Comparison of ENCODE assay signal across 25 cellular contexts in the genomic region with DNA sequence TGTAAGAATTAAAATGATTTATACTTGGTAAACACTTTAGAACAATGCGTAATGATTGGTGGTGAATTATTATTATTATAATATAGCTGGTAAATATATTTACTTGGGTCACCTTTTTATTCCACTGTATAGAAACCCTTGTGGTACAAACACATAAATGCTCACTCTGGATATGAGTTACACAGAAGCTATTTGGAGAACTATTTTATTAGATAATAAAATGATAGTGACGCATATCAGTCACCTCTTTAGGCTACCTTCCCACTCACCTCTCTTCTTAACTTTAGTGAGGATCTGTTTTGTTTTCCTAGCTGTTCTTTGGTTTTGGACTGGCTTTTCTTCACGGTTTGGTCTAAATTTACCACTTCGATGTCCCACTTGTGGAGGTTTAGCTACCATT.
"Had no signal": no experiment of that assay in that cellular context is flagged by ENCODE, and none has a peak within 500 bp of the region (broad histone marks: within the 10 kb centered on the region; RNA-seq: fewer than 3 reads in every experiment).

No MANE protein-coding gene starts in this region.

- H3K4me1 ChIP-seq: colonic mucosa, esophagus muscularis mucosa, esophagus squamous epithelium, foreskin keratinocyte, gastrocnemius medialis, gastroesophageal sphincter had no signal

- ATAC-seq: effector memory CD8-positive, alpha-beta T cell; esophagus mucosa; foreskin keratinocyte; gastrocnemius medialis; gastroesophageal sphincter; heart left ventricle; heart right ventricle had no signal

- H3K27ac ChIP-seq: colonic mucosa, coronary artery, epithelial cell of prostate, esophagus muscularis mucosa, esophagus squamous epithelium, foreskin keratinocyte, gastrocnemius medialis, gastroesophageal sphincter, heart left ventricle, heart right ventricle had no signal

- DNase-seq: colonic mucosa; cortex of kidney; dermis blood vessel endothelial cell; dorsolateral prefrontal cortex; effector CD4-positive, alpha-beta T cell; effector CD8-positive, alpha-beta T cell; effector memory CD4-positive, alpha-beta T cell; effector memory CD8-positive, alpha-beta T cell; endodermal cell; erythroblast; esophagus squamous epithelium; foreskin fibroblast; foreskin keratinocyte; foreskin melanocyte; gastrocnemius medialis; glutamatergic neuron; head of caudate nucleus; heart left ventricle; heart right ventricle had no signal

- H3K4me3 Mint-ChIP-seq: dendritic cell treated with granulocyte-macrophage colony-stimulating factor and Interleukin-4, amounts not matched to agents 40 ng/mL and 50 ng/mL, for 4 days; effector memory CD8-positive, alpha-beta T cell; endodermal cell had no signal

- H3K9me3 ChIP-seq: colonic mucosa, esophagus muscularis mucosa, esophagus squamous epithelium, gastrocnemius medialis, gastroesophageal sphincter, heart right ventricle had no signal

- H3K4me3 ChIP-seq: colonic mucosa, coronary artery, dorsolateral prefrontal cortex, esophagus muscularis mucosa, esophagus squamous epithelium, gastrocnemius medialis, gastroesophageal sphincter, heart left ventricle, heart right ventricle had no signal

- H3K27me3 ChIP-seq: colonic mucosa, dorsolateral prefrontal cortex, esophagus muscularis mucosa, esophagus squamous epithelium, foreskin keratinocyte, gastrocnemius medialis, gastroesophageal sphincter, heart left ventricle, heart right ventricle had no signal

- H3K36me3 ChIP-seq: colonic mucosa, esophagus muscularis mucosa, esophagus squamous epithelium, gastrocnemius medialis, gastroesophageal sphincter, heart left ventricle, heart right ventricle had no signal

- H3K9me3 Mint-ChIP-seq: dendritic cell treated with granulocyte-macrophage colony-stimulating factor and Interleukin-4, amounts not matched to agents 40 ng/mL and 50 ng/mL, for 4 days; endodermal cell had no signal

- H3K27me3 Mint-ChIP-seq: dendritic cell treated with granulocyte-macrophage colony-stimulating factor and Interleukin-4, amounts not matched to agents 40 ng/mL and 50 ng/mL, for 4 days; effector memory CD8-positive, alpha-beta T cell had no signal

- H3K27ac Mint-ChIP-seq: dendritic cell treated with granulocyte-macrophage colony-stimulating factor and Interleukin-4, amounts not matched to agents 40 ng/mL and 50 ng/mL, for 4 days; effector memory CD8-positive, alpha-beta T cell; endodermal cell had no signal

- H3K4me1 Mint-ChIP-seq: endodermal cell had no signal
